ENCODE assay signal across 1 cellular context in the genomic region with DNA sequence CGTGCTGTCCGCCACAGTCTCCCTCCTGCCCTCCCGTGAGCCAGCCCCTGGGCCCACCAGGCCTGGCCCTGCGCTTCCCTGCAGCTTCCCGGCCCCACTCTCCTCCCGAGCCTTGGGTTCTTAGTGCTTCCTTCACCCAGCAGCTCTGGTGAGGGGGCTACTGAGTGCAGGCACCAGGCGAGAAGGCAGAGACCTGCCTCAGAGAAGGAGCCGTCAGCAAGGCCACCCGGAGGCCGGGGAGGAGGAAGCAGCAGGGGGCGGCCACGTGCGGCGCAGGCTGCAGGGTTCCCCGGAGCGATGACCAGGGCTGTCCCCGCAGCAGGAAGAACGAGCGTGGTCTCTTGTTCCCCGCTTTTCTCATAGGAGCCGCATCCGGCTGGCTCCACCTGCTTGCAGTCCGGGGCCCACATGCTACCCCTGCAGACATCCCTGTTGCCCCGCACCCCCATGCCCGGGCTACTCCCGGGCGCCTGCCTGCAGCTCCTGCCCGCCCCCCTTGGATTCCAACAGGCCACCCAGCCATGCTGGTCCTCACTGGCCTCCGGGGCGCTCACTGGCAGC.
TF ChIP-seq lines count a peak whose summit lies in the region.

No MANE protein-coding gene starts in this region.

TF ChIP-seq in HepG2, 621 proteins besides CTCF, POLR2A, EP300 and RAD21 (continued from another document and continues in another):
- TF ChIP-seq, protein P1, sequence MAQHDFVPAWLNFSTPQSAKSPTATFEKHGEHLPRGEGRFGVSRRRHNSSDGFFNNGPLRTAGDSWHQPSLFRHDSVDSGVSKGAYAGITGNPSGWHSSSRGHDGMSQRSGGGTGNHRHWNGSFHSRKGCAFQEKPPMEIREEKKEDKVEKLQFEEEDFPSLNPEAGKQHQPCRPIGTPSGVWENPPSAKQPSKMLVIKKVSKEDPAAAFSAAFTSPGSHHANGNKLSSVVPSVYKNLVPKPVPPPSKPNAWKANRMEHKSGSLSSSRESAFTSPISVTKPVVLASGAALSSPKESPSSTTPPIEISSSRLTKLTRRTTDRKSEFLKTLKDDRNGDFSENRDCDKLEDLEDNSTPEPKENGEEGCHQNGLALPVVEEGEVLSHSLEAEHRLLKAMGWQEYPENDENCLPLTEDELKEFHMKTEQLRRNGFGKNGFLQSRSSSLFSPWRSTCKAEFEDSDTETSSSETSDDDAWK (CRISPR knock-in tag; IDR thresholded peaks at IDR 0.05): no peak
- TF ChIP-seq TCF7L2 (IDR thresholded peaks at IDR 0.05; ENCODE audit: low read depth, low read length): no peak
- TF ChIP-seq, protein P2, sequence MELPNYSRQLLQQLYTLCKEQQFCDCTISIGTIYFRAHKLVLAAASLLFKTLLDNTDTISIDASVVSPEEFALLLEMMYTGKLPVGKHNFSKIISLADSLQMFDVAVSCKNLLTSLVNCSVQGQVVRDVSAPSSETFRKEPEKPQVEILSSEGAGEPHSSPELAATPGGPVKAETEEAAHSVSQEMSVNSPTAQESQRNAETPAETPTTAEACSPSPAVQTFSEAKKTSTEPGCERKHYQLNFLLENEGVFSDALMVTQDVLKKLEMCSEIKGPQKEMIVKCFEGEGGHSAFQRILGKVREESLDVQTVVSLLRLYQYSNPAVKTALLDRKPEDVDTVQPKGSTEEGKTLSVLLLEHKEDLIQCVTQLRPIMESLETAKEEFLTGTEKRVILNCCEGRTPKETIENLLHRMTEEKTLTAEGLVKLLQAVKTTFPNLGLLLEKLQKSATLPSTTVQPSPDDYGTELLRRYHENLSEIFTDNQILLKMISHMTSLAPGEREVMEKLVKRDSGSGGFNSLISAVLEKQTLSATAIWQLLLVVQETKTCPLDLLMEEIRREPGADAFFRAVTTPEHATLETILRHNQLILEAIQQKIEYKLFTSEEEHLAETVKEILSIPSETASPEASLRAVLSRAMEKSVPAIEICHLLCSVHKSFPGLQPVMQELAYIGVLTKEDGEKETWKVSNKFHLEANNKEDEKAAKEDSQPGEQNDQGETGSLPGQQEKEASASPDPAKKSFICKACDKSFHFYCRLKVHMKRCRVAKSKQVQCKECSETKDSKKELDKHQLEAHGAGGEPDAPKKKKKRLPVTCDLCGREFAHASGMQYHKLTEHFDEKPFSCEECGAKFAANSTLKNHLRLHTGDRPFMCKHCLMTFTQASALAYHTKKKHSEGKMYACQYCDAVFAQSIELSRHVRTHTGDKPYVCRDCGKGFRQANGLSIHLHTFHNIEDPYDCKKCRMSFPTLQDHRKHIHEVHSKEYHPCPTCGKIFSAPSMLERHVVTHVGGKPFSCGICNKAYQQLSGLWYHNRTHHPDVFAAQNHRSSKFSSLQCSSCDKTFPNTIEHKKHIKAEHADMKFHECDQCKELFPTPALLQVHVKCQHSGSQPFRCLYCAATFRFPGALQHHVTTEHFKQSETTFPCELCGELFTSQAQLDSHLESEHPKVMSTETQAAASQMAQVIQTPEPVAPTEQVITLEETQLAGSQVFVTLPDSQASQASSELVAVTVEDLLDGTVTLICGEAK (IDR thresholded peaks at IDR 0.05): no peak
- TF ChIP-seq, protein P2 (CRISPR knock-in tag; IDR thresholded peaks at IDR 0.05): peak; percentile 83
- peak; percentile 59; the same call in 1 of the 2 replicates for TF ChIP-seq NFE2L1 (CRISPR knock-in tag; IDR thresholded peaks at IDR 0.05; ENCODE audit: borderline replicate concordance)
- TF ChIP-seq PITX1 (CRISPR knock-in tag; IDR thresholded peaks at IDR 0.05): peak; percentile 70; the same call in 1 of the 2 replicates
- no peak for TF ChIP-seq MIER2 (CRISPR knock-in tag; IDR thresholded peaks at IDR 0.05)
- no peak for TF ChIP-seq ZFP1 (CRISPR knock-in tag; IDR thresholded peaks at IDR 0.05)
- 0 out of 2 replicates have a peak, but pooled peaks have one; percentile 46 for TF ChIP-seq ZZZ3 (CRISPR knock-in tag; IDR thresholded peaks at IDR 0.05; ENCODE audit: borderline replicate concordance)
- TF ChIP-seq ZMAT3 (CRISPR knock-in tag; conservative IDR thresholded peaks at IDR 0.05): 0 out of 2 replicates have a peak, but pooled peaks have one; percentile 46
- 0 out of 2 replicates have a peak, but pooled peaks have one; percentile 51 for TF ChIP-seq ETV6 (CRISPR knock-in tag; conservative IDR thresholded peaks at IDR 0.05)
- TF ChIP-seq ATF1 (CRISPR knock-in tag; IDR thresholded peaks at IDR 0.05): no peak
- TF ChIP-seq, protein P3, sequence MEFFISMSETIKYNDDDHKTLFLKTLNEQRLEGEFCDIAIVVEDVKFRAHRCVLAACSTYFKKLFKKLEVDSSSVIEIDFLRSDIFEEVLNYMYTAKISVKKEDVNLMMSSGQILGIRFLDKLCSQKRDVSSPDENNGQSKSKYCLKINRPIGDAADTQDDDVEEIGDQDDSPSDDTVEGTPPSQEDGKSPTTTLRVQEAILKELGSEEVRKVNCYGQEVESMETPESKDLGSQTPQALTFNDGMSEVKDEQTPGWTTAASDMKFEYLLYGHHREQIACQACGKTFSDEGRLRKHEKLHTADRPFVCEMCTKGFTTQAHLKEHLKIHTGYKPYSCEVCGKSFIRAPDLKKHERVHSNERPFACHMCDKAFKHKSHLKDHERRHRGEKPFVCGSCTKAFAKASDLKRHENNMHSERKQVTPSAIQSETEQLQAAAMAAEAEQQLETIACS (CRISPR knock-in tag; IDR thresholded peaks at IDR 0.05): peak; percentile 54
- TF ChIP-seq NCOA1 (CRISPR knock-in tag; IDR thresholded peaks at IDR 0.05): peak; percentile 56; the same call in 1 of the 2 replicates
- peak; percentile 94 for TF ChIP-seq ZNF772 (CRISPR knock-in tag; IDR thresholded peaks at IDR 0.05)
- peak; percentile 89 for TF ChIP-seq ZNF256 (CRISPR knock-in tag; conservative IDR thresholded peaks at IDR 0.05)
- TF ChIP-seq, protein P4, sequence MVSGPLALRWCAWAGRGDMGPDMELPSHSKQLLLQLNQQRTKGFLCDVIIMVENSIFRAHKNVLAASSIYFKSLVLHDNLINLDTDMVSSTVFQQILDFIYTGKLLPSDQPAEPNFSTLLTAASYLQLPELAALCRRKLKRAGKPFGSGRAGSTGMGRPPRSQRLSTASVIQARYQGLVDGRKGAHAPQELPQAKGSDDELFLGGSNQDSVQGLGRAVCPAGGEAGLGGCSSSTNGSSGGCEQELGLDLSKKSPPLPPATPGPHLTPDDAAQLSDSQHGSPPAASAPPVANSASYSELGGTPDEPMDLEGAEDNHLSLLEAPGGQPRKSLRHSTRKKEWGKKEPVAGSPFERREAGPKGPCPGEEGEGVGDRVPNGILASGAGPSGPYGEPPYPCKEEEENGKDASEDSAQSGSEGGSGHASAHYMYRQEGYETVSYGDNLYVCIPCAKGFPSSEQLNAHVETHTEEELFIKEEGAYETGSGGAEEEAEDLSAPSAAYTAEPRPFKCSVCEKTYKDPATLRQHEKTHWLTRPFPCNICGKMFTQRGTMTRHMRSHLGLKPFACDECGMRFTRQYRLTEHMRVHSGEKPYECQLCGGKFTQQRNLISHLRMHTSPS (CRISPR knock-in tag; IDR thresholded peaks at IDR 0.05; ENCODE audit: low read depth): 0 out of 2 replicates have a peak, but pooled peaks have one; percentile 39
- no peak for TF ChIP-seq ZFYVE20 (CRISPR knock-in tag; IDR thresholded peaks at IDR 0.05; ENCODE audit: borderline replicate concordance, low read depth)
- TF ChIP-seq, protein P5, sequence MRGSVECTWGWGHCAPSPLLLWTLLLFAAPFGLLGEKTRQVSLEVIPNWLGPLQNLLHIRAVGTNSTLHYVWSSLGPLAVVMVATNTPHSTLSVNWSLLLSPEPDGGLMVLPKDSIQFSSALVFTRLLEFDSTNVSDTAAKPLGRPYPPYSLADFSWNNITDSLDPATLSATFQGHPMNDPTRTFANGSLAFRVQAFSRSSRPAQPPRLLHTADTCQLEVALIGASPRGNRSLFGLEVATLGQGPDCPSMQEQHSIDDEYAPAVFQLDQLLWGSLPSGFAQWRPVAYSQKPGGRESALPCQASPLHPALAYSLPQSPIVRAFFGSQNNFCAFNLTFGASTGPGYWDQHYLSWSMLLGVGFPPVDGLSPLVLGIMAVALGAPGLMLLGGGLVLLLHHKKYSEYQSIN (CRISPR knock-in tag; IDR thresholded peaks at IDR 0.05; ENCODE audit: borderline replicate concordance): no peak
- no peak for TF ChIP-seq KDM6A (CRISPR knock-in tag; IDR thresholded peaks at IDR 0.05; ENCODE audit: low read depth)
- no peak for TF ChIP-seq ZNF549 (CRISPR knock-in tag; IDR thresholded peaks at IDR 0.05)
- TF ChIP-seq FOXK2 (IDR thresholded peaks at IDR 0.05): no peak
- TF ChIP-seq, protein P6, sequence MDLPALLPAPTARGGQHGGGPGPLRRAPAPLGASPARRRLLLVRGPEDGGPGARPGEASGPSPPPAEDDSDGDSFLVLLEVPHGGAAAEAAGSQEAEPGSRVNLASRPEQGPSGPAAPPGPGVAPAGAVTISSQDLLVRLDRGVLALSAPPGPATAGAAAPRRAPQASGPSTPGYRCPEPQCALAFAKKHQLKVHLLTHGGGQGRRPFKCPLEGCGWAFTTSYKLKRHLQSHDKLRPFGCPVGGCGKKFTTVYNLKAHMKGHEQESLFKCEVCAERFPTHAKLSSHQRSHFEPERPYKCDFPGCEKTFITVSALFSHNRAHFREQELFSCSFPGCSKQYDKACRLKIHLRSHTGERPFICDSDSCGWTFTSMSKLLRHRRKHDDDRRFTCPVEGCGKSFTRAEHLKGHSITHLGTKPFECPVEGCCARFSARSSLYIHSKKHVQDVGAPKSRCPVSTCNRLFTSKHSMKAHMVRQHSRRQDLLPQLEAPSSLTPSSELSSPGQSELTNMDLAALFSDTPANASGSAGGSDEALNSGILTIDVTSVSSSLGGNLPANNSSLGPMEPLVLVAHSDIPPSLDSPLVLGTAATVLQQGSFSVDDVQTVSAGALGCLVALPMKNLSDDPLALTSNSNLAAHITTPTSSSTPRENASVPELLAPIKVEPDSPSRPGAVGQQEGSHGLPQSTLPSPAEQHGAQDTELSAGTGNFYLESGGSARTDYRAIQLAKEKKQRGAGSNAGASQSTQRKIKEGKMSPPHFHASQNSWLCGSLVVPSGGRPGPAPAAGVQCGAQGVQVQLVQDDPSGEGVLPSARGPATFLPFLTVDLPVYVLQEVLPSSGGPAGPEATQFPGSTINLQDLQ (CRISPR knock-in tag; IDR thresholded peaks at IDR 0.05): peak; percentile 68; the same call in 1 of the 2 replicates
- TF ChIP-seq ZNF264 (CRISPR knock-in tag; IDR thresholded peaks at IDR 0.05): peak; percentile 77; the same call in 1 of the 2 replicates
- peak; percentile 69; the same call in 1 of the 2 replicates for TF ChIP-seq ZNF768 (CRISPR knock-in tag; IDR thresholded peaks at IDR 0.05)
- TF ChIP-seq, protein P7, sequence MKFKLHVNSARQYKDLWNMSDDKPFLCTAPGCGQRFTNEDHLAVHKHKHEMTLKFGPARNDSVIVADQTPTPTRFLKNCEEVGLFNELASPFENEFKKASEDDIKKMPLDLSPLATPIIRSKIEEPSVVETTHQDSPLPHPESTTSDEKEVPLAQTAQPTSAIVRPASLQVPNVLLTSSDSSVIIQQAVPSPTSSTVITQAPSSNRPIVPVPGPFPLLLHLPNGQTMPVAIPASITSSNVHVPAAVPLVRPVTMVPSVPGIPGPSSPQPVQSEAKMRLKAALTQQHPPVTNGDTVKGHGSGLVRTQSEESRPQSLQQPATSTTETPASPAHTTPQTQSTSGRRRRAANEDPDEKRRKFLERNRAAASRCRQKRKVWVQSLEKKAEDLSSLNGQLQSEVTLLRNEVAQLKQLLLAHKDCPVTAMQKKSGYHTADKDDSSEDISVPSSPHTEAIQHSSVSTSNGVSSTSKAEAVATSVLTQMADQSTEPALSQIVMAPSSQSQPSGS (CRISPR knock-in tag; IDR thresholded peaks at IDR 0.05): peak; percentile 55; the same call in 1 of the 2 replicates
- TF ChIP-seq MLLT10 (CRISPR knock-in tag; IDR thresholded peaks at IDR 0.05): no peak
- TF ChIP-seq, protein P8, sequence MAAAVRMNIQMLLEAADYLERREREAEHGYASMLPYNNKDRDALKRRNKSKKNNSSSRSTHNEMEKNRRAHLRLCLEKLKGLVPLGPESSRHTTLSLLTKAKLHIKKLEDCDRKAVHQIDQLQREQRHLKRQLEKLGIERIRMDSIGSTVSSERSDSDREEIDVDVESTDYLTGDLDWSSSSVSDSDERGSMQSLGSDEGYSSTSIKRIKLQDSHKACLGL (CRISPR knock-in tag; IDR thresholded peaks at IDR 0.05): peak; percentile 95
- no peak for TF ChIP-seq HNRNPUL1 (IDR thresholded peaks at IDR 0.05; ENCODE audit: low read depth, low read length)
